Comparison of ENCODE assay signal across 16 cellular contexts in genomic region chr4:958836-959337, GRCh38. TPM values are rescaled to one million over a fixed set of nuclear protein-coding genes. Genes with fewer than 3 reads are reported as not detected.
"Had no signal": no experiment of that assay in that cellular context is flagged by ENCODE, and none has a peak within 500 bp of the region (broad histone marks: within the 10 kb centered on the region; RNA-seq: fewer than 3 reads in every experiment).

No MANE protein-coding gene starts in this region.

- DNase-seq: activated CD4-positive, alpha-beta memory T cell treated with anti-CD3 and anti-CD28 coated beads, Interleukin-2, amount 10 ng/mL, durations not matched to agents 7 days and 5 days; activated CD4-positive, alpha-beta T cell treated with anti-CD3 and anti-CD28 coated beads for 36 hours; activated gamma-delta T cell; activated naive CD8-positive, alpha-beta T cell treated with anti-CD3 and anti-CD28 coated beads for 36 hours; activated T-cell treated with anti-CD3 and anti-CD28 coated beads, Interleukin-2, amount 50 U/mL, for 24 hours; brain microvascular endothelial cell; left ventricle myocardium inferior; naive thymus-derived CD8-positive, alpha-beta T cell; stimulated activated CD4-positive, alpha-beta T cell treated with anti-CD3 and anti-CD28 coated beads, Interleukin-4, amount 100 ng/mL, for 24 hours; stimulated activated naive CD8-positive, alpha-beta T cell treated with anti-CD3 and anti-CD28 coated beads, Interleukin-15, Interleukin-2, amounts not matched to agents 100 U/mL and 50 U/mL, for 24 hours; T-helper 1 cell; T1000 had no signal

- ATAC-seq: activated CD4-positive, alpha-beta T cell treated with anti-CD3 and anti-CD28 coated beads for 36 hours; naive thymus-derived CD8-positive, alpha-beta T cell; SK-N-SH treated with all-trans-retinoic acid at 6 μM for 48 hours; stimulated activated naive CD8-positive, alpha-beta T cell treated with anti-CD3 and anti-CD28 coated beads, Interleukin-15, Interleukin-2, amounts not matched to agents 100 U/mL and 50 U/mL, for 24 hours had no signal

- H3K9me3 ChIP-seq: left ventricle myocardium inferior, neutrophil had no signal

- H3K4me1 ChIP-seq: left ventricle myocardium inferior had no signal

- H3K27ac ChIP-seq: brain microvascular endothelial cell, hepatocyte, left ventricle myocardium inferior, neutrophil, skin epidermis had no signal

- H3K27me3 ChIP-seq: brain microvascular endothelial cell, hepatocyte, neutrophil had no signal

- H3K4me3 ChIP-seq: hepatocyte, left ventricle myocardium inferior, skin epidermis had no signal

RNA-seq across cellular contexts. Expression of gene SLC26A1, which starts 34.3 kb away (rescaled TPM):
- total RNA-seq: left ventricle myocardium inferior had no signal
